Comparison of ENCODE assay signal across 27 cellular contexts in the genomic region with DNA sequence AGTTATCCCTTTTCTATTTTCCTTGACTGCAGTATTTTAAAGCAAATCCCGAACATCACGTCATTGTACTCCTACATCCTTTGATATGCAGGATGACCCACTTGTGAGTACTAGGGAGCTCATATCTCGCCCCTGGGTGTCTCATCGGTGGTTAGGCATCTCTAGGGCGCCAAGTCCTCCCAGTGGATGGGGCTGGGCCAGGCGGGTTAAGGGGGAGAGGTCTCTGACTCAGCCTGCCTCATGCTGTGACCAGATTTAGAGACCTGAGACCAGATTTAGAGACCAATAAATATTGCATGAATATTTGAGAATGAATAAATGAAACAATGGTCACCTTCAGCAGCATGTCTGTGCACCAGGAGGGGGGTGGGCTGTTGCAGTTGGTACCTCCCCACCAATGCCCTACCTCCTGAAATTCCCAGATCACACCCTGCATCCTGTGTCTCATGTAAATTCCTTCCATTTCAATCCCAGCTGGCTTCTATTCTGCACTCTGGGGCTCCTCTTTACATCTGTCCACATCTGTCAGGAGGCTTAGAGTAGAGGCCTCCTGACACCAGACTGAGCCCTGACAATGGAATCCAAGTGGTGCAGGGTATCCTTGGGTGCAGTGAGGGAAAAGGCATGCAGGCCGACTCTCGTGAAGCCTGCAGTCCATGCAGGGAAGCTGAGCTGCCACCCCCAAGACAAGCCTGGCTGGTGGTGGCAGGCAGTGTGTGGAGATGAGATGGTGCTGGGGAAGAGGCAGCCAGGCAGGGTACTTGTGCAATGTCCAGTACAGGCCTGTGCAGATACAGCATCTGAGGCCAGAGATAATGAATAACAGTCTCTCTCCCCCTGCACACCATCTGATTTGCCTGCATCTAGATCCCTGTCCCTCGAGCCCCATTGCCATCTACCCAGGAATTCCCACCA.
DNase-seq lines count a peak whose midpoint lies in the region; ATAC-seq, FAIRE-seq and TF ChIP-seq lines count a peak whose summit lies in the region.
"Had no signal": no experiment of that assay in that cellular context is flagged by ENCODE, and none has a peak within 500 bp of the region (broad histone marks: within the 10 kb centered on the region; RNA-seq: fewer than 3 reads in every experiment).

No MANE protein-coding gene starts in this region.

- no peak for FAIRE-seq in GM19239 (lab: Jason Lieb, UNC)

- DNase-seq in AG20443 (ENCODE audit: low spot score) (peak; percentile 28), brain microvascular endothelial cell (peak; percentile 24), islet precursor cell (peak; percentile 14), GM19239 (ENCODE audit: insufficient read length, low spot score) (no peak), substantia nigra (lab: John Stamatoyannopoulos, UW) (no peak), GM13977 (ENCODE audit: low spot score) (no peak)
- DNase-seq: activated CD4-positive, alpha-beta T cell treated with anti-CD3 and anti-CD28 coated beads, Interleukin-2, amount 10 ng/mL, durations not matched to agents 24 days and 14 days; activated naive CD8-positive, alpha-beta T cell treated with anti-CD3 and anti-CD28 coated beads, Interleukin-2, amount 10 ng/mL, durations not matched to agents 7 days and 5 days; body of pancreas; Calu3; heart left ventricle; left lung; naive thymus-derived CD4-positive, alpha-beta T cell; NCI-H1105 treated with DMSO at 0.1 percent for 48 hours; NCI-H2081 treated with DMSO at 0.1 percent for 48 hours; NCI-H446 treated with DMSO at 0.1 percent for 48 hours; stimulated activated CD4-positive, alpha-beta T cell treated with anti-CD3 and anti-CD28 coated beads, Interleukin-15, amount 100 ng/mL, for 24 hours; T-helper 17 cell; trophoblast cell had no signal

- TF ChIP-seq CTCF in brain microvascular endothelial cell (IDR thresholded peaks at IDR 0.05; ENCODE audit: low read depth, low read length, missing control alignments), result no peak
- no peak for TF ChIP-seq CTCF in GM13977 (IDR thresholded peaks at IDR 0.05; ENCODE audit: extremely low read depth, insufficient read depth, missing control alignments)

- H3K36me3 ChIP-seq in KOPT-K1 (ENCODE audit: insufficient read depth, low read length) (peaks cover 18% of the 10 kb centered on the region; the same call in 1 of the 2 replicates), brain microvascular endothelial cell (replicated peaks) (no peaks in the 10 kb centered on the region)
- H3K36me3 ChIP-seq: heart left ventricle, left lung, Peyer's patch, SJSA1 had no signal

- H3K27ac ChIP-seq in KOPT-K1 (ENCODE audit: low read depth, low read length, poor library complexity, severe bottlenecking) (peak overlapping the region; percentile 90), brain microvascular endothelial cell (no peak overlapping the region), substantia nigra (ENCODE audit: low read depth, low read length, poor library complexity, severe bottlenecking) (no peak overlapping the region)
- H3K27ac ChIP-seq: body of pancreas, C4-2B, heart left ventricle, left lung, Peyer's patch, SJSA1, VCaP had no signal

- in situ Hi-C loops in brain microvascular endothelial cell (cut with HindIII; ENCODE audit: low pct_ligation_motif_present, low sequenced_read_pairs), result no loop called here
- in situ Hi-C loops in GM13977 (cut with MboI; ENCODE audit: low pct_unique_long_range_greater_than_20kb, low sequenced_read_pairs, unreplicated experiment), result no loop called here

- no peak for ATAC-seq in GM19397 (IDR thresholded peaks at IDR 0.05; ENCODE audit: unreplicated experiment)
- ATAC-seq: body of pancreas; HCT116; heart left ventricle; left lung; naive thymus-derived CD4-positive, alpha-beta T cell; sciatic nerve; T-helper 17 cell had no signal

- H3K4me3 ChIP-seq in brain microvascular endothelial cell (ENCODE audit: low read depth, low read length), result no peak overlapping the region
- H3K4me3 ChIP-seq: body of pancreas, heart left ventricle, left lung, Peyer's patch, SJSA1 had no signal

- no peaks in the 10 kb centered on the region for H3K27me3 ChIP-seq in brain microvascular endothelial cell (replicated peaks)
- H3K27me3 ChIP-seq: body of pancreas, Peyer's patch, SJSA1 had no signal

- no peaks in the 10 kb centered on the region for H3K9me3 ChIP-seq in KOPT-K1 (ENCODE audit: insufficient read depth, low read length, poor library complexity, severe bottlenecking)
- H3K9me3 ChIP-seq: body of pancreas, heart left ventricle, left lung, Peyer's patch, SJSA1 had no signal

Comparison
In these comparisons a context has a peak if more than half of its experiments do, and no peak if none do; other contexts are left out.
1. DNase-seq: peak in AG20443 (single experiment), brain microvascular endothelial cell (single experiment) and islet precursor cell (single experiment); none in GM19239 (single experiment), substantia nigra (0 of 49) and GM13977 (single experiment).